In the genomic region with DNA sequence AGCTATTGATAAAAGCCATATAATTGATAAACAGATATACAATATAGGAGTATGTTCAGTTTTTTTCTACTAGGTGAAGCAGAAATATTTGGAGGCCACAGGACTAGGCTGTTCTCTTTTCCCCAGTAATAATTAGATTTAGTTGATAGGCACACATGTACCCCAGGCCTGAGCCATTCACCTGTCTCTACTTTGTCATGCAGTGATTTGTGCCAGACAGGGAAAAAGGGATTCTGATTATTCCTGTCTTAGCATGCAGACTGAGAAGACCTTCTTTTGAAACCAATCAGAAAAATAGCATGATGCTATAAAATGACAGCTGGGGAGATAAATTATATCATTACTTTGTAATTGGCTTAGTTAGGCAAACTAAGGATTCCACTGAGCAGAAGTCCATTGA, we compare ENCODE assay signal across 19 cellular contexts.
DNase-seq lines count a peak whose midpoint lies in the region; ATAC-seq and FAIRE-seq lines count a peak whose summit lies in the region.
"Had no signal": no experiment of that assay in that cellular context is flagged by ENCODE, and none has a peak within 500 bp of the region (broad histone marks: within the 10 kb centered on the region; RNA-seq: fewer than 3 reads in every experiment).

No MANE protein-coding gene starts in this region.

- peak; percentile 37 for FAIRE-seq in GM19239 (lab: Jason Lieb, UNC)
- FAIRE-seq: A204.1 had no signal

- H3K4me3 Mint-ChIP-seq in activated CD4-positive, alpha-beta T cell treated with anti-CD3 and anti-CD28 coated beads for 36 hours = no peak overlapping the region
- H3K4me3 Mint-ChIP-seq in activated naive CD8-positive, alpha-beta T cell = peak overlapping the region; percentile 30
- peak overlapping the region; percentile 93 for H3K4me3 Mint-ChIP-seq in natural killer cell treated with Interleukin-12 subunit alpha and Interleukin-12 subunit beta and Interleukin-15 and Interleukin-18, amount 100 ng/mL, for 72 hours
- no peak overlapping the region for H3K4me3 Mint-ChIP-seq in activated T-helper 2 cell treated with anti-CD3 and anti-CD28 coated beads, Interferon-gamma antibody, Interleukin-2, Interleukin-4, amounts not matched to agents 10 μg/mL and 5 μg/mL and 100 μg/mL, durations not matched to agents 14 hours and 24 hours and 36 hours (ENCODE audit: low read depth)
- H3K4me3 Mint-ChIP-seq: GM23338, type B pancreatic cell had no signal

- H3K4me1 Mint-ChIP-seq in activated CD4-positive, alpha-beta T cell treated with anti-CD3 and anti-CD28 coated beads for 36 hours = peaks cover 65% of the 10 kb centered on the region
- H3K4me1 Mint-ChIP-seq in activated naive CD8-positive, alpha-beta T cell (ENCODE audit: low read depth) = peaks cover 80% of the 10 kb centered on the region
- H3K4me1 Mint-ChIP-seq in natural killer cell treated with Interleukin-12 subunit alpha and Interleukin-12 subunit beta and Interleukin-15 and Interleukin-18, amount 100 ng/mL, for 72 hours (ENCODE audit: low read depth in 2 of 2) = peaks cover 73 to 89% of the 10 kb centered on the region in 2 donors
- peaks cover 74% of the 10 kb centered on the region for H3K4me1 Mint-ChIP-seq in activated T-helper 2 cell treated with anti-CD3 and anti-CD28 coated beads, Interferon-gamma antibody, Interleukin-2, Interleukin-4, amounts not matched to agents 10 μg/mL and 5 μg/mL and 100 μg/mL, durations not matched to agents 14 hours and 24 hours and 36 hours (ENCODE audit: low read depth)

- no peaks in the 10 kb centered on the region for H3K27me3 Mint-ChIP-seq in activated CD4-positive, alpha-beta T cell treated with anti-CD3 and anti-CD28 coated beads for 36 hours
- H3K27me3 Mint-ChIP-seq in activated naive CD8-positive, alpha-beta T cell = no peaks in the 10 kb centered on the region
- no peaks in the 10 kb centered on the region for H3K27me3 Mint-ChIP-seq in natural killer cell treated with Interleukin-12 subunit alpha and Interleukin-12 subunit beta and Interleukin-15 and Interleukin-18, amount 100 ng/mL, for 72 hours
- H3K27me3 Mint-ChIP-seq in activated T-helper 2 cell treated with anti-CD3 and anti-CD28 coated beads, Interferon-gamma antibody, Interleukin-2, Interleukin-4, amounts not matched to agents 10 μg/mL and 5 μg/mL and 100 μg/mL, durations not matched to agents 14 hours and 24 hours and 36 hours (ENCODE audit: low read depth) = no peaks in the 10 kb centered on the region

- H3K9me3 Mint-ChIP-seq in activated CD4-positive, alpha-beta T cell treated with anti-CD3 and anti-CD28 coated beads for 36 hours (ENCODE audit: low read depth) = no peaks in the 10 kb centered on the region
- no peaks in the 10 kb centered on the region for H3K9me3 Mint-ChIP-seq in activated naive CD8-positive, alpha-beta T cell (ENCODE audit: low read depth)
- H3K9me3 Mint-ChIP-seq in natural killer cell treated with Interleukin-12 subunit alpha and Interleukin-12 subunit beta and Interleukin-15 and Interleukin-18, amount 100 ng/mL, for 72 hours = peaks cover 4% of the 10 kb centered on the region
- peaks cover 4% of the 10 kb centered on the region for H3K9me3 Mint-ChIP-seq in activated T-helper 2 cell treated with anti-CD3 and anti-CD28 coated beads, Interferon-gamma antibody, Interleukin-2, Interleukin-4, amounts not matched to agents 10 μg/mL and 5 μg/mL and 100 μg/mL, durations not matched to agents 14 hours and 24 hours and 36 hours
- H3K9me3 Mint-ChIP-seq: GM23338, type B pancreatic cell had no signal

- no peak for DNase-seq in activated CD4-positive, alpha-beta T cell treated with anti-CD3 and anti-CD28 coated beads for 36 hours
- no peak for DNase-seq in activated CD4-positive, alpha-beta T cell treated with anti-CD3 and anti-CD28 coated beads for 48 hours
- DNase-seq in GM19239 (ENCODE audit: insufficient read length, low spot score) (no peak), NCI-H187 treated with DMSO at 0.1 percent for 48 hours (lab: John Stamatoyannopoulos, UW) (no peak), DMS153 treated with DMSO at 0.1 percent for 48 hours (lab: John Stamatoyannopoulos, UW; ENCODE audit: unreplicated experiment) (no peak)
- no peak for DNase-seq in natural killer cell treated with Interleukin-12 subunit alpha and Interleukin-12 subunit beta and Interleukin-15 and Interleukin-18, amount 100 ng/mL, for 72 hours (ENCODE audit: low spot score)
- DNase-seq in activated T-helper 2 cell treated with anti-CD3 and anti-CD28 coated beads, Interferon-gamma antibody, Interleukin-2, Interleukin-4, amounts not matched to agents 10 μg/mL and 5 μg/mL and 100 μg/mL, durations not matched to agents 14 hours and 24 hours and 36 hours (ENCODE audit: low spot score) = no peak
- DNase-seq: activated gamma-delta T cell treated with Interleukin-2 at 50 U/mL for 16 hours; body of pancreas; colonic mucosa; DMS79 treated with DMSO at 0.1 percent for 48 hours; left cardiac atrium; NCI-H226; NK-92 treated with Interleukin-12 subunit alpha and Interleukin-12 subunit beta, amount 100 ng/mL, for 24 hours; RPMI8226 had no signal

- no peak for ATAC-seq in activated CD4-positive, alpha-beta T cell treated with anti-CD3 and anti-CD28 coated beads for 36 hours
- no peak for ATAC-seq in natural killer cell treated with Interleukin-12 subunit alpha and Interleukin-12 subunit beta and Interleukin-15 and Interleukin-18, amount 100 ng/mL, for 72 hours
- ATAC-seq: body of pancreas, GM23338 had no signal

- H3K36me3 Mint-ChIP-seq in activated CD4-positive, alpha-beta T cell treated with anti-CD3 and anti-CD28 coated beads for 36 hours (ENCODE audit: low read depth) = peaks cover 29% of the 10 kb centered on the region
- peaks cover 7% of the 10 kb centered on the region for H3K36me3 Mint-ChIP-seq in activated naive CD8-positive, alpha-beta T cell
- peaks cover 26% of the 10 kb centered on the region for H3K36me3 Mint-ChIP-seq in natural killer cell treated with Interleukin-12 subunit alpha and Interleukin-12 subunit beta and Interleukin-15 and Interleukin-18, amount 100 ng/mL, for 72 hours
- peaks cover 45% of the 10 kb centered on the region for H3K36me3 Mint-ChIP-seq in activated T-helper 2 cell treated with anti-CD3 and anti-CD28 coated beads, Interferon-gamma antibody, Interleukin-2, Interleukin-4, amounts not matched to agents 10 μg/mL and 5 μg/mL and 100 μg/mL, durations not matched to agents 14 hours and 24 hours and 36 hours (ENCODE audit: low read depth)
- H3K36me3 Mint-ChIP-seq: type B pancreatic cell had no signal

- POLR2A ChIA-PET in activated CD4-positive, alpha-beta T cell treated with anti-CD3 and anti-CD28 coated beads for 36 hours (lab: Charles Lee) = interaction anchor here (5.6 kb wide), 1 partner anchor 21 kb away, joined by 56 read pairs; no protein-coding TSS in a partner anchor

- H3K27ac Mint-ChIP-seq in activated CD4-positive, alpha-beta T cell treated with anti-CD3 and anti-CD28 coated beads for 36 hours = peak overlapping the region; percentile 55
- H3K27ac Mint-ChIP-seq in activated naive CD8-positive, alpha-beta T cell = peak overlapping the region; percentile 98
- peak overlapping the region; percentile 84 to 93 for H3K27ac Mint-ChIP-seq in natural killer cell treated with Interleukin-12 subunit alpha and Interleukin-12 subunit beta and Interleukin-15 and Interleukin-18, amount 100 ng/mL, for 72 hours
- no peak overlapping the region for H3K27ac Mint-ChIP-seq in activated T-helper 2 cell treated with anti-CD3 and anti-CD28 coated beads, Interferon-gamma antibody, Interleukin-2, Interleukin-4, amounts not matched to agents 10 μg/mL and 5 μg/mL and 100 μg/mL, durations not matched to agents 14 hours and 24 hours and 36 hours
- H3K27ac Mint-ChIP-seq: type B pancreatic cell had no signal

- CTCF ChIA-PET in activated CD4-positive, alpha-beta T cell treated with anti-CD3 and anti-CD28 coated beads for 36 hours (lab: Charles Lee) = interaction anchor here (0.6 to 2.1 kb wide), 6 partner anchors 14 to 78 kb away, joined by 3 to 5 read pairs (median 3); no protein-coding TSS in a partner anchor

- intact Hi-C loops in activated CD4-positive, alpha-beta T cell treated with anti-CD3 and anti-CD28 coated beads for 36 hours (cut with DNase I, micrococcal nuclease) = loop anchor here (5.0 to 10.0 kb wide), 3 partner anchors 34 to 1887 kb away; a partner anchor contains a TSS
- intact Hi-C loops in activated T-helper 2 cell treated with anti-CD3 and anti-CD28 coated beads, Interferon-gamma antibody, Interleukin-2, Interleukin-4, amounts not matched to agents 10 μg/mL and 5 μg/mL and 100 μg/mL, durations not matched to agents 14 hours and 24 hours and 36 hours (cut with micrococcal nuclease) = no loop called here

Comparison
In these comparisons a context has a peak if more than half of its experiments do, and no peak if none do; other contexts are left out.
1. H3K4me3 Mint-ChIP-seq: peak in activated naive CD8-positive, alpha-beta T cell (single experiment) and natural killer cell treated with Interleukin-12 subunit alpha and Interleukin-12 subunit beta and Interleukin-15 and Interleukin-18, amount 100 ng/mL, for 72 hours (single experiment); none in activated CD4-positive, alpha-beta T cell treated with anti-CD3 and anti-CD28 coated beads for 36 hours (single experiment) and activated T-helper 2 cell treated with anti-CD3 and anti-CD28 coated beads, Interferon-gamma antibody, Interleukin-2, Interleukin-4, amounts not matched to agents 10 μg/mL and 5 μg/mL and 100 μg/mL, durations not matched to agents 14 hours and 24 hours and 36 hours (single experiment).